ENCODE assay signal across 9 cellular contexts in the genomic region with DNA sequence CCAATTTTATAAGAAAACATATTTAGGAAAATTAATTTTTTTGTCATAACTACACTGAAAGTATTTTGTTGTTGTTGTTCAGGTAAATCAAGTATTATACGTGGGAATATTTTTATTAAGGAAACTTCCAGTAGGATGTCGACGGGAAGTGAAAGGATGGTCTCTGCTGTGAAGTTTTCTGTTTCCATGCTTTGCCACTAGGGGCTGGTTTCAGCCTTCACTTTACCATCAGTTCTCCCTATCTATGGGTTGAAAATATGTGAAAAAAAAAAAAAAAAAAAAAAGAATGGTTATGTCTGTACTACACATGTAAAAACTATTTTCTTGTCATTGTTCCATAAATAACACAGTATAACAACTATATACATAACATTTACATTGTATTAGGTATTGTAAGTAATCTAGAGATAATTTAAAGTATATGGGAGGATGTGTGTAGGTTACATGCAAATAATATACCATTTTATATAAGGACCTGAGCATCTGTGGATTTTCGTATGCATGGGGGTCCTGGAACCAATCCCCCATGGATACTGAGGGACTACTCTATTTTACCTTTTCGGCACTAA.
DNase-seq lines count a peak whose midpoint lies in the region; ATAC-seq, FAIRE-seq and TF ChIP-seq lines count a peak whose summit lies in the region.
"Had no signal": no experiment of that assay in that cellular context is flagged by ENCODE, and none has a peak within 500 bp of the region (broad histone marks: within the 10 kb centered on the region; RNA-seq: fewer than 3 reads in every experiment).

No MANE protein-coding gene starts in this region.

- H3K9me3 Mint-ChIP-seq in stimulated activated naive B cell treated with anti-CD40 and anti-IgM and Interleukin-4, amounts not matched to agents 10 μg/mL and 1 μg/mL and 100 μg/mL, for 72 hours, result peaks cover 4 to 6% of the 10 kb centered on the region in 2 donors

- H3K27me3 Mint-ChIP-seq in stimulated activated naive B cell treated with anti-CD40 and anti-IgM and Interleukin-4, amounts not matched to agents 10 μg/mL and 1 μg/mL and 100 μg/mL, for 72 hours, result peaks cover 10 to 23% of the 10 kb centered on the region in 2 donors

- ATAC-seq in heart right ventricle (no peak), right cardiac atrium (no peak), HG02973 (IDR thresholded peaks at IDR 0.05; ENCODE audit: unreplicated experiment) (no peak)
- ATAC-seq in stimulated activated naive B cell treated with anti-CD40 and anti-IgM and Interleukin-4, amounts not matched to agents 10 μg/mL and 1 μg/mL and 100 μg/mL, for 72 hours (replicated peaks), result no peak

- peaks cover 0 to 8% (median 0%) of the 10 kb centered on the region in 11 donors for H3K9me3 ChIP-seq in heart right ventricle
- H3K9me3 ChIP-seq in right cardiac atrium (ENCODE audit: control insufficient read depth, low read length), result no peaks in the 10 kb centered on the region

- no peak for FAIRE-seq in urothelium cell line (lab: Jason Lieb, UNC)

- H3K4me1 Mint-ChIP-seq in stimulated activated naive B cell treated with anti-CD40 and anti-IgM and Interleukin-4, amounts not matched to agents 10 μg/mL and 1 μg/mL and 100 μg/mL, for 72 hours, result peaks cover 26 to 50% of the 10 kb centered on the region in 2 donors

- TF ChIP-seq CTCF in heart right ventricle (IDR thresholded peaks at IDR 0.05) (peak in 8 of 9 donors; percentile 19 to 66 (median 56)), foreskin fibroblast (IDR thresholded peaks at IDR 0.05; ENCODE audit: low read depth, low read length) (peak; percentile 74)

- DNase-seq in heart right ventricle (no peak), right cardiac atrium (no peak), SK-N-DZ (ENCODE audit: low spot score) (peak; percentile 37), foreskin fibroblast (peak in 1 of 2 donors; percentile 73), urothelium cell line (ENCODE audit: low spot score) (peak; percentile 71), NCI-H510A treated with DMSO at 0.1 percent for 48 hours (lab: John Stamatoyannopoulos, UW) (no peak)
- no peak for DNase-seq in stimulated activated naive B cell treated with anti-CD40 and anti-IgM and Interleukin-4, amounts not matched to agents 10 μg/mL and 1 μg/mL and 100 μg/mL, for 72 hours

- H3K4me1 ChIP-seq in heart right ventricle, result peaks cover 13 to 54% (median 41%) of the 10 kb centered on the region in 9 donors
- peaks cover 7% of the 10 kb centered on the region for H3K4me1 ChIP-seq in right cardiac atrium (ENCODE audit: control insufficient read depth, insufficient read depth, low read length)

- H3K27ac ChIP-seq in heart right ventricle (peak overlapping the region in 1 of 10 donors; percentile 97), right cardiac atrium (ENCODE audit: low read length) (no peak overlapping the region)
- H3K27ac ChIP-seq: epithelial cell of prostate had no signal

- intact Hi-C loops in heart right ventricle (cut with DNase I), result loop anchor here in 1 of 10 donors (5.0 kb wide), 1 partner anchor 36 kb away; no protein-coding TSS in a partner anchor
- intact Hi-C loops in right cardiac atrium (cut with DNase I), result no loop called here

- no peak overlapping the region for H3K27ac Mint-ChIP-seq in stimulated activated naive B cell treated with anti-CD40 and anti-IgM and Interleukin-4, amounts not matched to agents 10 μg/mL and 1 μg/mL and 100 μg/mL, for 72 hours

- H3K4me3 ChIP-seq in heart right ventricle, result no peak overlapping the region
- H3K4me3 ChIP-seq in right cardiac atrium (ENCODE audit: low read length), result no peak overlapping the region
- no peak overlapping the region for H3K4me3 ChIP-seq in foreskin fibroblast (ENCODE audit: low read depth in 1 of 2, low read length in 2 of 2)

- H3K36me3 Mint-ChIP-seq in stimulated activated naive B cell treated with anti-CD40 and anti-IgM and Interleukin-4, amounts not matched to agents 10 μg/mL and 1 μg/mL and 100 μg/mL, for 72 hours, result peaks cover 0 to 7% of the 10 kb centered on the region in 2 donors

- H3K27me3 ChIP-seq in heart right ventricle, result no peaks in the 10 kb centered on the region
- no peaks in the 10 kb centered on the region for H3K27me3 ChIP-seq in right cardiac atrium (ENCODE audit: control insufficient read depth, insufficient read depth)

- H3K36me3 ChIP-seq in heart right ventricle, result peaks cover 0 to under 1% (median 0%) of the 10 kb centered on the region in 9 donors

- WGBS in heart right ventricle, 2 donors, result 56 to 62% methylated on average over 5 of the region's 5 CpGs
- WGBS in right cardiac atrium, result 56% methylated on average over 5 of the region's 5 CpGs

- no peak overlapping the region for H3K4me3 Mint-ChIP-seq in stimulated activated naive B cell treated with anti-CD40 and anti-IgM and Interleukin-4, amounts not matched to agents 10 μg/mL and 1 μg/mL and 100 μg/mL, for 72 hours

Comparison
In these comparisons a context has a peak if more than half of its experiments do, and no peak if none do; other contexts are left out.
1. DNase-seq: peak in SK-N-DZ (single experiment) and urothelium cell line (single experiment); none in heart right ventricle (0 of 2), right cardiac atrium (0 of 3), NCI-H510A treated with DMSO at 0.1 percent for 48 hours (single experiment) and stimulated activated naive B cell treated with anti-CD40 and anti-IgM and Interleukin-4, amounts not matched to agents 10 μg/mL and 1 μg/mL and 100 μg/mL, for 72 hours (single experiment).